In genomic region chr12:27821259-27821973, GRCh38 we compare ENCODE assay signal across 8 cellular contexts. TPM values are rescaled to one million over a fixed set of nuclear protein-coding genes. Genes with fewer than 3 reads are reported as not detected.
DNase-seq lines count a peak whose midpoint lies in the region; ATAC-seq lines count a peak whose summit lies in the region.

No MANE protein-coding gene starts in this region.

- H4K8ac ChIP-seq in neuronal stem cell (ENCODE audit: low read depth, low read length), result no peak overlapping the region

- no peak overlapping the region for H3K27ac ChIP-seq in neuronal stem cell (replicated peaks; ENCODE audit: low read length)

- H2BK12ac ChIP-seq in neuronal stem cell (ENCODE audit: low read length), result no peak overlapping the region

- no peak overlapping the region for H2AK5ac ChIP-seq in neuronal stem cell (ENCODE audit: low read depth, low read length)

- in situ Hi-C loops in G401 (cut with HindIII; ENCODE audit: low sequenced_read_pairs), result no loop called here

- H3K14ac ChIP-seq in neuronal stem cell (ENCODE audit: low read length), result no peak overlapping the region

- no CpG with 5 or more reads among the region's 7 CpGs for WGBS in neuronal stem cell (ENCODE audit: extremely low coverage in 2 of 2, insufficient read length in 2 of 2, insufficient replicate concordance in 1 of 2), 2 donors

- no peak overlapping the region for H3K4ac ChIP-seq in neuronal stem cell (ENCODE audit: low read length)

- ATAC-seq in HG02798 (IDR thresholded peaks at IDR 0.05; ENCODE audit: poor library complexity, unreplicated experiment), result peak; percentile 20
- ATAC-seq in HG02970 (IDR thresholded peaks at IDR 0.05; ENCODE audit: low FRiP score, unreplicated experiment), result no peak

- no peaks in the 10 kb centered on the region for H3K27me3 ChIP-seq in neuronal stem cell (ENCODE audit: control insufficient read depth in 3 of 3, insufficient read depth in 3 of 3, low read depth in 1 of 3, low read length in 3 of 3)

- H2BK120ac ChIP-seq in neuronal stem cell (ENCODE audit: low read depth, low read length), result no peak overlapping the region

- no peak overlapping the region for H4K91ac ChIP-seq in neuronal stem cell (ENCODE audit: low read depth, low read length, poor library complexity)

- peak overlapping the region; percentile 34 for H3K18ac ChIP-seq in neuronal stem cell (ENCODE audit: low read length)

- H3K4me1 ChIP-seq in neuronal stem cell (ENCODE audit: control insufficient read depth in 2 of 2, insufficient read depth in 1 of 2, low read depth in 1 of 2, low read length in 2 of 2), result peaks cover 0 to 3% of the 10 kb centered on the region in 2 donors

- H2BK5ac ChIP-seq in neuronal stem cell (ENCODE audit: low read length), result no peak overlapping the region

- H3K4me3 ChIP-seq in neuronal stem cell (ENCODE audit: low read length in 2 of 2), result no peak overlapping the region

- H2BK15ac ChIP-seq in neuronal stem cell (ENCODE audit: low read length), result no peak overlapping the region

- H3K9ac ChIP-seq in neuronal stem cell (ENCODE audit: low read depth, low read length, poor library complexity), result no peak overlapping the region

- peak overlapping the region; percentile 82 for H2AFZ ChIP-seq in neuronal stem cell (ENCODE audit: low read length)

- DNase-seq in G401 (ENCODE audit: low spot score), result peak; percentile 62
- peak; percentile 19 for DNase-seq in NCI-H82 treated with DMSO at 0.1 percent for 48 hours (lab: John Stamatoyannopoulos, UW; ENCODE audit: unreplicated experiment)
- peak; percentile 37 for DNase-seq in activated T-cell treated with anti-CD3 and anti-CD28 coated beads for 4 hours
- peak; percentile 91 for DNase-seq in fibroblast of peridontal ligament (ENCODE audit: extremely low read depth)
- DNase-seq in neuronal stem cell (ENCODE audit: low spot score), result peak; percentile 57
- no peak for DNase-seq in cortex of kidney (lab: John Stamatoyannopoulos, UW)

- no peak overlapping the region for H3K4me2 ChIP-seq in neuronal stem cell (ENCODE audit: insufficient read depth, low read length, poor library complexity, severe bottlenecking)

- H3K79me1 ChIP-seq in neuronal stem cell (ENCODE audit: low read depth, low read length), result no peaks in the 10 kb centered on the region

- peaks cover 0 to 3% of the 10 kb centered on the region in 2 donors for H3K9me3 ChIP-seq in neuronal stem cell (replicated peaks in 1 of 2; ENCODE audit: control insufficient read depth in 2 of 2, insufficient read depth in 1 of 2, low read depth in 1 of 2, low read length in 2 of 2)

- no peaks in the 10 kb centered on the region for H3K36me3 ChIP-seq in neuronal stem cell (replicated peaks in 1 of 2; ENCODE audit: control insufficient read depth in 2 of 2, insufficient read depth in 2 of 2, low read length in 2 of 2)

- no peak overlapping the region for H3K23ac ChIP-seq in neuronal stem cell (ENCODE audit: low read depth, low read length, poor library complexity)

RNA-seq across cellular contexts. Expression of gene MANSC4, which starts 41.4 kb away (rescaled TPM):
- not detected in 2 replicates for total RNA-seq in G401 (2014; rRNA removed; shearing (Covaris generic))
- not detected for polyA plus RNA-seq in neuronal stem cell (2013, experiment 1 of 2)
- not detected for polyA plus RNA-seq in neuronal stem cell (2013, experiment 2 of 2)

RNA-seq across cellular contexts. Expression of gene KLHL42, which starts 41.4 kb away (rescaled TPM):
- 6.5 and 15.1 TPM in 2 replicates for total RNA-seq in G401 (2014; rRNA removed; shearing (Covaris generic))
- polyA plus RNA-seq in neuronal stem cell (2013, experiment 1 of 2), result 14.8 TPM
- polyA plus RNA-seq in neuronal stem cell (2013, experiment 2 of 2), result 14.7 TPM
